1 cellular context compared by ENCODE assay signal in the genomic region with DNA sequence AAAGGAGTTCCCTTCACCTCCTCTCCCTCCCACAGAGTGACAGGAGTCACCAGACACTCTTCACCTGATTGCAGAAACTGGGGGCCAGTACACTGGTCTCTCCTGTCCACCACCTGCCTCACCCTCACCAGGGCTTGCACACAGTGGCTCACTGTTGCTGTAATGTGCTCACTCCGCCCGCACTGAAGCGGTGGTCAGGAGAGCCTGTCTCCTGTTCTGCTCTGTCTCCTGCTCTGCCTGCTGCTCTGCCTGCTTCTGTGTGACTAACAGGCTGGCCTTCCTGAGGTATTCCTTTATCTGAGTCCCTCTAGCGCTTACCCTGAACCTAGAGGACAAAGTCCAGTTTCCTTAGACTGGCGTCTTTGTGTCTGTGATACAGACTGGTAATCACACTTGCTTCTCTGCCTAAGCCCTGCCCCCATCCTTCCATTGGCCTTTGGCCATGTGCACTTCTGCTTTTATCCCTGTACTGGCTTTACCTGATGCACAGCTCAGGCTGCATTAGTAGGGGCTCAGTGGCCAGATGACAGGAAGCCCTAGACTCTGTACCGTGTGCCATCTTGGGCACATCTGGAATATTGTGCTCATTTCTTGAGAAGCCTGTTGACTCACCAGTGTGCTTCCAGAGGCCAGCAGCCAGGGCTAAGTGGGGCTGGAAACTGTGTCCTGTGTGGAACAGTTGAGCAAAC.
TF ChIP-seq lines count a peak whose summit lies in the region.

No MANE protein-coding gene starts in this region.

TF ChIP-seq in HepG2, 621 proteins besides CTCF, POLR2A, EP300 and RAD21 (continued from another document and continues in another):
- TF ChIP-seq SOX5 (CRISPR knock-in tag; IDR thresholded peaks at IDR 0.05; ENCODE audit: borderline replicate concordance) (peak; percentile 91), ZNF615 (CRISPR knock-in tag; IDR thresholded peaks at IDR 0.05; ENCODE audit: borderline replicate concordance) (peak; percentile 76; the same call in 1 of the 2 replicates), ZNF350 (CRISPR knock-in tag; IDR thresholded peaks at IDR 0.05; ENCODE audit: borderline replicate concordance, low read depth) (peak; percentile 83), ZNF782 (CRISPR knock-in tag; IDR thresholded peaks at IDR 0.05; ENCODE audit: borderline replicate concordance) (no peak), FIP1L1 (IDR thresholded peaks at IDR 0.05; ENCODE audit: borderline replicate concordance, insufficient read depth, low read depth, low read length) (no peak), SP140L (CRISPR knock-in tag; IDR thresholded peaks at IDR 0.05; ENCODE audit: borderline replicate concordance) (no peak), CAMTA2 (CRISPR knock-in tag; IDR thresholded peaks at IDR 0.05; ENCODE audit: borderline replicate concordance) (no peak), ZNF33A (CRISPR knock-in tag; IDR thresholded peaks at IDR 0.05; ENCODE audit: borderline replicate concordance) (no peak), RARG (CRISPR knock-in tag; IDR thresholded peaks at IDR 0.05; ENCODE audit: low read depth) (no peak), MIER3 (CRISPR knock-in tag; IDR thresholded peaks at IDR 0.05; ENCODE audit: borderline replicate concordance) (peak; percentile 78; the same call in 1 of the 2 replicates), TBP (CRISPR knock-in tag; IDR thresholded peaks at IDR 0.05) (no peak), NFYB (CRISPR knock-in tag; IDR thresholded peaks at IDR 0.05) (peak; percentile 37; the same call in 1 of the 2 replicates), NKX3-1 (CRISPR knock-in tag; IDR thresholded peaks at IDR 0.05) (0 out of 2 replicates have a peak, but pooled peaks have one; percentile 43), KMT2A (CRISPR knock-in tag; IDR thresholded peaks at IDR 0.05) (peak; percentile 34; the same call in 1 of the 2 replicates), TOPORS (CRISPR knock-in tag; IDR thresholded peaks at IDR 0.05) (no peak), ZNF790 (CRISPR knock-in tag; IDR thresholded peaks at IDR 0.05; ENCODE audit: borderline replicate concordance) (no peak), ZBTB33 (CRISPR knock-in tag; IDR thresholded peaks at IDR 0.05) (peak; percentile 45; the same call in 1 of the 2 replicates), PRPF4 (IDR thresholded peaks at IDR 0.05; ENCODE audit: low read depth, low read length, poor library complexity, severe bottlenecking) (peak; percentile 47), MBNL3 (CRISPR knock-in tag; conservative IDR thresholded peaks at IDR 0.05) (no peak), HINFP (CRISPR knock-in tag; IDR thresholded peaks at IDR 0.05; ENCODE audit: low read depth) (peak; percentile 77; the same call in 1 of the 2 replicates), MXD4 (CRISPR knock-in tag; IDR thresholded peaks at IDR 0.05) (peak; percentile 76), CHD4 (IDR thresholded peaks at IDR 0.05; ENCODE audit: borderline replicate concordance, low read length) (peak; percentile 76; the same call in 1 of the 2 replicates), ZNF660 (CRISPR knock-in tag; IDR thresholded peaks at IDR 0.05; ENCODE audit: borderline replicate concordance, low read depth) (no peak), TARDBP (CRISPR knock-in tag; IDR thresholded peaks at IDR 0.05) (peak; percentile 92), ESRRA (CRISPR knock-in tag; IDR thresholded peaks at IDR 0.05; ENCODE audit: low read depth) (0 out of 2 replicates have a peak, but pooled peaks have one; percentile 66), ZMYM2 (CRISPR knock-in tag; IDR thresholded peaks at IDR 0.05) (peak; percentile 75; the same call in 1 of the 2 replicates), ZNF414 (CRISPR knock-in tag; IDR thresholded peaks at IDR 0.05) (0 out of 2 replicates have a peak, but pooled peaks have one; percentile 77), YEATS2 (CRISPR knock-in tag; IDR thresholded peaks at IDR 0.05; ENCODE audit: borderline replicate concordance) (peak; percentile 76; the same call in 1 of the 2 replicates), ZFYVE20 (CRISPR knock-in tag; IDR thresholded peaks at IDR 0.05; ENCODE audit: borderline replicate concordance, low read depth) (no peak), MYC (CRISPR knock-in tag; IDR thresholded peaks at IDR 0.05; ENCODE audit: borderline replicate concordance) (peak; percentile 93), ZNF329 (CRISPR knock-in tag; IDR thresholded peaks at IDR 0.05; ENCODE audit: low read depth) (no peak)
- TF ChIP-seq, protein P1, sequence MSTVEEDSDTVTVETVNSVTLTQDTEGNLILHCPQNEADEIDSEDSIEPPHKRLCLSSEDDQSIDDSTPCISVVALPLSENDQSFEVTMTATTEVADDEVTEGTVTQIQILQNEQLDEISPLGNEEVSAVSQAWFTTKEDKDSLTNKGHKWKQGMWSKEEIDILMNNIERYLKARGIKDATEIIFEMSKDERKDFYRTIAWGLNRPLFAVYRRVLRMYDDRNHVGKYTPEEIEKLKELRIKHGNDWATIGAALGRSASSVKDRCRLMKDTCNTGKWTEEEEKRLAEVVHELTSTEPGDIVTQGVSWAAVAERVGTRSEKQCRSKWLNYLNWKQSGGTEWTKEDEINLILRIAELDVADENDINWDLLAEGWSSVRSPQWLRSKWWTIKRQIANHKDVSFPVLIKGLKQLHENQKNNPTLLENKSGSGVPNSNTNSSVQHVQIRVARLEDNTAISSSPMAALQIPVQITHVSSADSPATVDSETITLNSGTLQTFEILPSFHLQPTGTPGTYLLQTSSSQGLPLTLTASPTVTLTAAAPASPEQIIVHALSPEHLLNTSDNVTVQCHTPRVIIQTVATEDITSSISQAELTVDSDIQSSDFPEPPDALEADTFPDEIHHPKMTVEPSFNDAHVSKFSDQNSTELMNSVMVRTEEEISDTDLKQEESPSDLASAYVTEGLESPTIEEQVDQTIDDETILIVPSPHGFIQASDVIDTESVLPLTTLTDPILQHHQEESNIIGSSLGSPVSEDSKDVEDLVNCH (CRISPR knock-in tag; IDR thresholded peaks at IDR 0.05) = no peak
- TF ChIP-seq, protein P2, sequence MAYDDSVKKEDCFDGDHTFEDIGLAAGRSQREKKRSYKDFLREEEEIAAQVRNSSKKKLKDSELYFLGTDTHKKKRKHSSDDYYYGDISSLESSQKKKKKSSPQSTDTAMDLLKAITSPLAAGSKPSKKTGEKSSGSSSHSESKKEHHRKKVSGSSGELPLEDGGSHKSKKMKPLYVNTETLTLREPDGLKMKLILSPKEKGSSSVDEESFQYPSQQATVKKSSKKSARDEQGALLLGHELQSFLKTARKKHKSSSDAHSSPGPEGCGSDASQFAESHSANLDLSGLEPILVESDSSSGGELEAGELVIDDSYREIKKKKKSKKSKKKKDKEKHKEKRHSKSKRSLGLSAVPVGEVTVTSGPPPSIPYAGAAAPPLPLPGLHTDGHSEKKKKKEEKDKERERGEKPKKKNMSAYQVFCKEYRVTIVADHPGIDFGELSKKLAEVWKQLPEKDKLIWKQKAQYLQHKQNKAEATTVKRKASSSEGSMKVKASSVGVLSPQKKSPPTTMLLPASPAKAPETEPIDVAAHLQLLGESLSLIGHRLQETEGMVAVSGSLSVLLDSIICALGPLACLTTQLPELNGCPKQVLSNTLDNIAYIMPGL (CRISPR knock-in tag; IDR thresholded peaks at IDR 0.05; ENCODE audit: borderline replicate concordance in 1 of 2, low read depth in 1 of 2) = peak in 1 of 2 experiments; percentile 48; a peak in 1 of 4 replicates
- TF ChIP-seq, protein P3, sequence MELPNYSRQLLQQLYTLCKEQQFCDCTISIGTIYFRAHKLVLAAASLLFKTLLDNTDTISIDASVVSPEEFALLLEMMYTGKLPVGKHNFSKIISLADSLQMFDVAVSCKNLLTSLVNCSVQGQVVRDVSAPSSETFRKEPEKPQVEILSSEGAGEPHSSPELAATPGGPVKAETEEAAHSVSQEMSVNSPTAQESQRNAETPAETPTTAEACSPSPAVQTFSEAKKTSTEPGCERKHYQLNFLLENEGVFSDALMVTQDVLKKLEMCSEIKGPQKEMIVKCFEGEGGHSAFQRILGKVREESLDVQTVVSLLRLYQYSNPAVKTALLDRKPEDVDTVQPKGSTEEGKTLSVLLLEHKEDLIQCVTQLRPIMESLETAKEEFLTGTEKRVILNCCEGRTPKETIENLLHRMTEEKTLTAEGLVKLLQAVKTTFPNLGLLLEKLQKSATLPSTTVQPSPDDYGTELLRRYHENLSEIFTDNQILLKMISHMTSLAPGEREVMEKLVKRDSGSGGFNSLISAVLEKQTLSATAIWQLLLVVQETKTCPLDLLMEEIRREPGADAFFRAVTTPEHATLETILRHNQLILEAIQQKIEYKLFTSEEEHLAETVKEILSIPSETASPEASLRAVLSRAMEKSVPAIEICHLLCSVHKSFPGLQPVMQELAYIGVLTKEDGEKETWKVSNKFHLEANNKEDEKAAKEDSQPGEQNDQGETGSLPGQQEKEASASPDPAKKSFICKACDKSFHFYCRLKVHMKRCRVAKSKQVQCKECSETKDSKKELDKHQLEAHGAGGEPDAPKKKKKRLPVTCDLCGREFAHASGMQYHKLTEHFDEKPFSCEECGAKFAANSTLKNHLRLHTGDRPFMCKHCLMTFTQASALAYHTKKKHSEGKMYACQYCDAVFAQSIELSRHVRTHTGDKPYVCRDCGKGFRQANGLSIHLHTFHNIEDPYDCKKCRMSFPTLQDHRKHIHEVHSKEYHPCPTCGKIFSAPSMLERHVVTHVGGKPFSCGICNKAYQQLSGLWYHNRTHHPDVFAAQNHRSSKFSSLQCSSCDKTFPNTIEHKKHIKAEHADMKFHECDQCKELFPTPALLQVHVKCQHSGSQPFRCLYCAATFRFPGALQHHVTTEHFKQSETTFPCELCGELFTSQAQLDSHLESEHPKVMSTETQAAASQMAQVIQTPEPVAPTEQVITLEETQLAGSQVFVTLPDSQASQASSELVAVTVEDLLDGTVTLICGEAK (IDR thresholded peaks at IDR 0.05) = no peak
- TF ChIP-seq, protein P3 (CRISPR knock-in tag; IDR thresholded peaks at IDR 0.05) = no peak
